Comparison of ENCODE assay signal across 1 cellular context in the genomic region with DNA sequence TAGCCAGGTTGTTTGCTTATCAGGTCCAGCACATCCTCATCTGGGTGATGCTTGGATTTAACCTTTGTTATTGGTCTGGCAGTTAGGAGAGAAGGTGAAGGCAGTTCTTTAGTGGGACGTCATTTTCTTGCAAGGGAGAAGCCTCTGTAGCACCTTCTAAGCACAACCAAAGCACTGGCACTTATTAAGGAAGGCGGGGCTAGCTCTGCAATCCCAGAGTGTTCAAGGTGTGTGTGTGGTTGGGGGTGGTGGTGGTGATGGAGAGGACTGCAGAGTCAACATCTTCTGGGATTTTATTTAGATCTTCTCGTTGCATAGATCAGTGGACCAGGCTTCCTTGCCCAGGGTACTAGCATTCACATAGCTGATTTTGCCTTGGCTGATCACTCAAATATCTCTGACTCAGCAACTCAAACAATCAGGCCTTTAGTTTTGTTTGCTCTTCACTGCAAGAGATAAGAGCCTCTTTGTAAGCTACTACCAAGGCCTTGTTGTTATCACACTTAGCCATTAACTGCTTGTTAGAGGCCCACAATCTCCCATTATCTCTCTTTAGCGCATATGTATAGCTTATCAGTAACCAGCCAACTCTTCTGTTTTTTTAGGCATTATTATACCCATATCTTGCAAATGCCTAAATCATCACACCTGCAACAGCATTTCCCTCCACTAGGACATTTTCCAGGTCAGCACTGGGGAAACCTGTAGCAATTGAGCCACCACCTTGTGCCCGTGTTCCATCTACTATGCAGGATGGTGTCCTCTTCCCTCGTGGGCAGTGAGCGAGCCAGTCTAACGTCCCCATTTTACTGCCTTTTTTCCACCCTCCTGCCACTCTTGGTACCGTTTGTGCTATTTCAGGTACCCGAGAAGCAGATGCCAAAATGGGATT.
A peak's percentile ranks its signal among the peaks of the same experiment; 100 is the strongest.
TF ChIP-seq lines count a peak whose summit lies in the region.

No MANE protein-coding gene starts in this region.

TF ChIP-seq in A549, 52 proteins besides CTCF, POLR2A, EP300 and RAD21 (continued from another document):
- TF ChIP-seq, protein P1, sequence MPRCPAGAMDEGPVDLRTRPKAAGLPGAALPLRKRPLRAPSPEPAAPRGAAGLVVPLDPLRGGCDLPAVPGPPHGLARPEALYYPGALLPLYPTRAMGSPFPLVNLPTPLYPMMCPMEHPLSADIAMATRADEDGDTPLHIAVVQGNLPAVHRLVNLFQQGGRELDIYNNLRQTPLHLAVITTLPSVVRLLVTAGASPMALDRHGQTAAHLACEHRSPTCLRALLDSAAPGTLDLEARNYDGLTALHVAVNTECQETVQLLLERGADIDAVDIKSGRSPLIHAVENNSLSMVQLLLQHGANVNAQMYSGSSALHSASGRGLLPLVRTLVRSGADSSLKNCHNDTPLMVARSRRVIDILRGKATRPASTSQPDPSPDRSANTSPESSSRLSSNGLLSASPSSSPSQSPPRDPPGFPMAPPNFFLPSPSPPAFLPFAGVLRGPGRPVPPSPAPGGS (IDR thresholded peaks at IDR 0.05), result no peak
- peak; percentile 61 for TF ChIP-seq MAFK (IDR thresholded peaks at IDR 0.05; ENCODE audit: partially characterized antibody)
